In the genomic region with DNA sequence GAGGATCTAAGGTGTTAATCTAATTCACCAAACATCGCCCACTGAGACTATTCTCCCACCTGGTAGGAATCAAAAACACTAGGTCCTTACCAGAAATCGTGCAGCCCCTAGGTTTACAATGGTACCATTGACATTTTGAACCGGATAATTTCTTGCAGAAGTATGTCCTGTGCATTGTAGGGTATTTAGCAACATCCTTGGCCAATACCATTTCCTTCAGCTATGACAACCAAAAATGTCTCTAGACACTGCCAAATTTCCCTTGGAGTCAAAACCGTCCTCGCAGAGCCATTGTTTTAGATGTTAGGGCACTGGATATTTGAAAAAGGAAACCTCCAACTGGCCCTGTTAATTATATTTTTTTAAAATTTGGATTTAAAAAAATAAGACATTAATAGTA, we compare ENCODE assay signal across 26 cellular contexts. TPM values are rescaled to one million over a fixed set of nuclear protein-coding genes. Genes with fewer than 3 reads are reported as not detected.
A peak's percentile ranks its signal among the peaks of the same experiment; 100 is the strongest.
DNase-seq lines count a peak whose midpoint lies in the region; ATAC-seq, FAIRE-seq and TF ChIP-seq lines count a peak whose summit lies in the region.
"Had no signal": no experiment of that assay in that cellular context is flagged by ENCODE, and none has a peak within 500 bp of the region (broad histone marks: within the 10 kb centered on the region; RNA-seq: fewer than 3 reads in every experiment).

No MANE protein-coding gene starts in this region.

- H2BK120ac ChIP-seq in IMR-90 (ENCODE audit: low read depth, low read length), result no peak overlapping the region

- H3K18ac ChIP-seq in IMR-90 (ENCODE audit: low read depth, low read length), result no peak overlapping the region

- ATAC-seq in CD4-positive, CD25-positive, alpha-beta regulatory T cell (ENCODE audit: low read depth in 2 of 2), result no peak
- no peak for ATAC-seq in IMR-90 (ENCODE audit: low read depth)
- ATAC-seq in GM19395 (IDR thresholded peaks at IDR 0.05; ENCODE audit: unreplicated experiment), result no peak
- ATAC-seq: activated CD4-positive, alpha-beta T cell treated with anti-CD3 and anti-CD28 coated beads for 36 hours; T-helper 17 cell had no signal

- H2AFZ ChIP-seq in IMR-90 (replicated peaks; ENCODE audit: low read length, poor library complexity), result no peak overlapping the region

- H2BK20ac ChIP-seq in IMR-90 (ENCODE audit: low read depth, low read length), result no peak overlapping the region

- H4K5ac ChIP-seq in IMR-90 (ENCODE audit: low read depth, low read length), result no peak overlapping the region

- H2BK5ac ChIP-seq in IMR-90 (ENCODE audit: low read depth, low read length, poor library complexity, severe bottlenecking), result no peak overlapping the region

- TF ChIP-seq CTCF in IMR-90 (conservative IDR thresholded peaks at IDR 0.05; ENCODE audit: low read depth, low read length) (no peak), cardiac fibroblast (IDR thresholded peaks at IDR 0.05; ENCODE audit: low read depth, low read length) (no peak), neural crest cell (conservative IDR thresholded peaks at IDR 0.05) (no peak)

- POLR2A ChIA-PET in IMR-90 (lab: Charles Lee; ENCODE audit: unreplicated experiment), result no interaction called here

- intact Hi-C loops in IMR-90 (cut with micrococcal nuclease), result loop anchor here (5.0 kb wide), 1 partner anchor 318 kb away; no protein-coding TSS in a partner anchor

- no peaks in the 10 kb centered on the region; the same call in 1 of the 2 replicates for H3K9me1 ChIP-seq in IMR-90 (ENCODE audit: insufficient read depth, low read length)

- peaks cover 8% of the 10 kb centered on the region for H3K36me3 Mint-ChIP-seq in CD4-positive, CD25-positive, alpha-beta regulatory T cell
- no peaks in the 10 kb centered on the region for H3K36me3 Mint-ChIP-seq in neural crest cell (ENCODE audit: low read depth)

- peaks cover 34% of the 10 kb centered on the region for H3K4me1 ChIP-seq in CD4-positive, CD25-positive, alpha-beta regulatory T cell (ENCODE audit: control insufficient read depth, insufficient read depth, low read length, poor library complexity, severe bottlenecking)
- H3K4me1 ChIP-seq in IMR-90 (ENCODE audit: control insufficient read depth, insufficient read depth, low read length), result peaks cover 7% of the 10 kb centered on the region

- H3K4ac ChIP-seq in IMR-90 (ENCODE audit: low read depth, low read length), result no peak overlapping the region

- no peak overlapping the region for H3K9ac ChIP-seq in IMR-90 (ENCODE audit: low read depth, low read length)

- H2AK5ac ChIP-seq in IMR-90 (ENCODE audit: low read depth, low read length), result no peak overlapping the region

- H3K14ac ChIP-seq in IMR-90 (replicated peaks; ENCODE audit: low read depth, low read length), result no peak overlapping the region

- dilution Hi-C loops in IMR-90 (cut with HindIII; ENCODE audit: low sequenced_read_pairs, unreplicated experiment), result no loop called here

- H3K27ac ChIP-seq in CD4-positive, CD25-positive, alpha-beta regulatory T cell (ENCODE audit: insufficient read depth, low read length, poor library complexity, severe bottlenecking), result no peak overlapping the region
- no peak overlapping the region for H3K27ac ChIP-seq in IMR-90 (ENCODE audit: insufficient read depth, low read length)
- H3K27ac ChIP-seq: suprapubic skin had no signal

- no peak overlapping the region for H3K27ac Mint-ChIP-seq in CD4-positive, CD25-positive, alpha-beta regulatory T cell
- no peak overlapping the region for H3K27ac Mint-ChIP-seq in neural crest cell (ENCODE audit: unreplicated experiment)
- H3K27ac Mint-ChIP-seq: activated CD4-positive, alpha-beta T cell treated with anti-CD3 and anti-CD28 coated beads for 36 hours; progenitor cell of endocrine pancreas; T-helper 17 cell had no signal

- no peak overlapping the region for H4K91ac ChIP-seq in IMR-90 (ENCODE audit: insufficient read depth, low read depth, low read length)

- in situ Hi-C loops in IMR-90 (cut with MboI; ENCODE audit: low sequenced_read_pairs), result no loop called here

- H3K27me3 Mint-ChIP-seq in CD4-positive, CD25-positive, alpha-beta regulatory T cell, result no peaks in the 10 kb centered on the region
- no peaks in the 10 kb centered on the region for H3K27me3 Mint-ChIP-seq in neural crest cell (ENCODE audit: low read depth)
- H3K27me3 Mint-ChIP-seq: activated CD4-positive, alpha-beta T cell treated with anti-CD3 and anti-CD28 coated beads for 36 hours; CD4-positive, alpha-beta memory T cell; progenitor cell of endocrine pancreas; T-helper 17 cell had no signal

- BruUV-seq in IMR-90 (replicated peaks; lab: Mats Ljungman, UMichigan), result no TSS peak

- H2AK9ac ChIP-seq in IMR-90 (replicated peaks; ENCODE audit: low read depth, low read length, poor library complexity), result no peak overlapping the region

- H2BK15ac ChIP-seq in IMR-90 (ENCODE audit: low read depth, low read length), result no peak overlapping the region

- H4K8ac ChIP-seq in IMR-90 (ENCODE audit: low read depth in 2 of 2, low read length in 2 of 2), result no peak overlapping the region; a peak in 1 of 4 replicates

- CTCF ChIA-PET in IMR-90 (lab: Yijun Ruan, JAX), result no interaction called here

- no peaks in the 10 kb centered on the region for H3K36me3 ChIP-seq in CD4-positive, CD25-positive, alpha-beta regulatory T cell (ENCODE audit: control insufficient read depth, insufficient read depth, low read length)
- no peaks in the 10 kb centered on the region for H3K36me3 ChIP-seq in IMR-90 (ENCODE audit: control insufficient read depth, insufficient read depth, low read length)
- H3K36me3 ChIP-seq: adrenal gland, heart left ventricle, suprapubic skin had no signal

- H3K23ac ChIP-seq in IMR-90 (ENCODE audit: low read depth, low read length), result peak overlapping the region; percentile 72; the same call in 1 of the 2 replicates

- H3K4me2 ChIP-seq in IMR-90 (ENCODE audit: low read depth, low read length), result no peak overlapping the region

- TF ChIP-seq POLR2A in IMR-90 (IDR thresholded peaks at IDR 0.05; ENCODE audit: low read depth, low read length), result no peak

- no peak for DNase-seq in CD4-positive, CD25-positive, alpha-beta regulatory T cell
- DNase-seq in IMR-90 (no peak), cardiac fibroblast (ENCODE audit: low read depth in 2 of 2) (peak; percentile 25 to 26), neural crest cell (ENCODE audit: low read depth, low spot score) (no peak), GM19239 (ENCODE audit: insufficient read length, low spot score) (no peak)
- DNase-seq in activated T-cell treated with anti-CD3 and anti-CD28 coated beads, Interleukin-2, amount 50 U/mL, for 1 hour, result no peak
- DNase-seq: activated CD4-positive, alpha-beta T cell treated with anti-CD3 and anti-CD28 coated beads for 36 hours; activated CD8-positive, alpha-beta memory T cell treated with anti-CD3 and anti-CD28 coated beads for 24 hours; activated gamma-delta T cell treated with Interleukin-2 at 50 U/mL for 16 hours; adrenal gland; CD4-positive, alpha-beta memory T cell; effector memory CD4-positive, alpha-beta T cell; heart left ventricle; mammary epithelial cell; NCI-H1105 treated with DMSO at 0.1 percent for 48 hours; NCI-H2029 treated with DMSO at 0.1 percent for 48 hours; NCI-H2227 treated with DMSO at 0.1 percent for 48 hours; NCI-H526 treated with DMSO at 0.1 percent for 48 hours; stimulated activated CD4-positive, alpha-beta T cell treated with anti-CD3 and anti-CD28 coated beads, Interleukin-15, amount 100 ng/mL, for 24 hours; stimulated activated naive CD4-positive, alpha-beta T cell; T-helper 17 cell had no signal

- H3K4me3 Mint-ChIP-seq in CD4-positive, CD25-positive, alpha-beta regulatory T cell, result peak overlapping the region in 3 of 4 donors; percentile 22 to 100 (median 51)
- peak overlapping the region; percentile 17 for H3K4me3 Mint-ChIP-seq in neural crest cell
- H3K4me3 Mint-ChIP-seq: activated CD4-positive, alpha-beta T cell treated with anti-CD3 and anti-CD28 coated beads for 36 hours had no signal

- H3K4me1 Mint-ChIP-seq in CD4-positive, CD25-positive, alpha-beta regulatory T cell, result peaks cover 47 to 64% (median 55%) of the 10 kb centered on the region in 4 donors
- peaks cover 33% of the 10 kb centered on the region for H3K4me1 Mint-ChIP-seq in neural crest cell

- peaks cover 10 to 38% of the 10 kb centered on the region in 2 experiments; a peak in 3 of 4 replicates for H3K79me1 ChIP-seq in IMR-90 (ENCODE audit: low read depth in 1 of 2, low read length in 2 of 2)

- H3K4me3 ChIP-seq in CD4-positive, CD25-positive, alpha-beta regulatory T cell (ENCODE audit: low read depth, low read length), result no peak overlapping the region
- H3K4me3 ChIP-seq in IMR-90 (ENCODE audit: insufficient read depth, low read depth, low read length), result no peak overlapping the region
- H3K4me3 ChIP-seq in cardiac fibroblast (replicated peaks in 1 of 2; ENCODE audit: low read depth in 2 of 2, low read length in 2 of 2), result no peak overlapping the region
- H3K4me3 ChIP-seq: adrenal gland, suprapubic skin had no signal

- H3K9me3 Mint-ChIP-seq in CD4-positive, CD25-positive, alpha-beta regulatory T cell, result no peaks in the 10 kb centered on the region
- H3K9me3 Mint-ChIP-seq in neural crest cell, result no peaks in the 10 kb centered on the region
- H3K9me3 Mint-ChIP-seq: CD4-positive, alpha-beta memory T cell had no signal

- no peak for FAIRE-seq in GM19239 (lab: Jason Lieb, UNC)
- FAIRE-seq: RCC 7860, urothelium cell line had no signal

- no peaks in the 10 kb centered on the region for H3K27me3 ChIP-seq in CD4-positive, CD25-positive, alpha-beta regulatory T cell (ENCODE audit: control insufficient read depth, insufficient read depth, low read length)
- H3K27me3 ChIP-seq in IMR-90 (ENCODE audit: control insufficient read depth, insufficient read depth, low read length), result no peaks in the 10 kb centered on the region
- H3K27me3 ChIP-seq: adrenal gland, heart left ventricle, suprapubic skin had no signal

- no peaks in the 10 kb centered on the region for H3K9me3 ChIP-seq in CD4-positive, CD25-positive, alpha-beta regulatory T cell (ENCODE audit: control insufficient read depth in 2 of 2, low read length in 2 of 2)
- no peaks in the 10 kb centered on the region for H3K9me3 ChIP-seq in IMR-90 (ENCODE audit: control insufficient read depth, insufficient read depth, low read length)
- H3K9me3 ChIP-seq: adrenal gland, heart left ventricle, suprapubic skin had no signal

- WGBS in IMR-90 (ENCODE audit: extremely low coverage in 2 of 2, insufficient read length in 1 of 2), 2 experiments, result no CpG with 5 or more reads among the region's 5 CpGs

- H4K20me1 ChIP-seq in IMR-90 (ENCODE audit: insufficient read depth, low read length), result peaks cover 30% of the 10 kb centered on the region

- no peak overlapping the region for H3K56ac ChIP-seq in IMR-90 (ENCODE audit: extremely low read depth, insufficient read depth, low read length)

- no peak for TF ChIP-seq RAD21 in IMR-90 (IDR thresholded peaks at IDR 0.05; ENCODE audit: low read length)

RNA-seq across cellular contexts. Expression of gene VPS54, which starts 3.8 kb away (rescaled TPM):
- 20.7 TPM for total RNA-seq in CD4-positive, CD25-positive, alpha-beta regulatory T cell
- polyA plus RNA-seq in CD4-positive, CD25-positive, alpha-beta regulatory T cell, result 10 to 100 TPM in 3 of 4 donors, 1 to 10 TPM in 1; 6.4 to 13.6 (median 11.3) TPM
- total RNA-seq in IMR-90 (2012; rRNA removed) (18.1 and 23.3 TPM in 2 replicates), neural crest cell (26.8 and 27.1 TPM in 2 replicates)
- 5.2 and 7.1 TPM in 2 replicates for polyA plus RNA-seq in IMR-90 (2012; rRNA removed)
- polyA plus RNA-seq in IMR-90 (2012; cell fraction: cytosol; rRNA removed), result 0.90 and 1.1 TPM in 2 replicates
- polyA plus RNA-seq in IMR-90 (2012; cell fraction: nucleus; rRNA removed; ENCODE audit: low replicate concordance), result 1.6 and 15.7 TPM in 2 replicates

Comparison
In these comparisons a context has a peak if more than half of its experiments do, and no peak if none do; other contexts are left out.
1. DNase-seq: peak in cardiac fibroblast (2 of 2); none in CD4-positive, CD25-positive, alpha-beta regulatory T cell (0 of 3), IMR-90 (single experiment), neural crest cell (single experiment), activated T-cell treated with anti-CD3 and anti-CD28 coated beads, Interleukin-2, amount 50 U/mL, for 1 hour (single experiment) and GM19239 (single experiment).